In genomic region chr12:3218846-3219632, GRCh38 we compare ENCODE assay signal across 10 cellular contexts.
A peak's percentile ranks its signal among the peaks of the same experiment; 100 is the strongest.
DNase-seq lines count a peak whose midpoint lies in the region; ATAC-seq and TF ChIP-seq lines count a peak whose summit lies in the region.
"Had no signal": no experiment of that assay in that cellular context is flagged by ENCODE, and none has a peak within 500 bp of the region (broad histone marks: within the 10 kb centered on the region; RNA-seq: fewer than 3 reads in every experiment).

No MANE protein-coding gene starts in this region.

- ATAC-seq in WTC11: no peak
- peak; percentile 16 for ATAC-seq in left ventricle myocardium superior
- ATAC-seq in thoracic aorta (ENCODE audit: insufficient number of reproducible peaks, low FRiP score, low read depth): peak; percentile 3
- ATAC-seq: T-helper 17 cell had no signal

- POLR2A ChIA-PET in WTC11 (lab: Charles Lee): no interaction called here

- H3K36me3 Mint-ChIP-seq in WTC11 (no peaks in the 10 kb centered on the region), nephron progenitor cell (ENCODE audit: low read depth) (no peaks in the 10 kb centered on the region)
- H3K36me3 Mint-ChIP-seq in activated T-helper 1 cell treated with anti-CD3 and anti-CD28 coated beads, Interleukin-12 subunit alpha, Interleukin-12 subunit beta, Interleukin-2, Interleukin-4 antibody, amounts not matched to agents 30 ng/mL and 10 ng/mL and 1 ng/mL, durations not matched to agents 14 hours and 24 hours and 36 hours (ENCODE audit: low read depth): no peaks in the 10 kb centered on the region

- TF ChIP-seq CTCF in WTC11 (IDR thresholded peaks at IDR 0.05): no peak
- no peak for TF ChIP-seq CTCF in thoracic aorta (IDR thresholded peaks at IDR 0.05)
- TF ChIP-seq CTCF in nephron progenitor cell (IDR thresholded peaks at IDR 0.05): no peak

- H3K4me1 Mint-ChIP-seq in WTC11: peaks cover 15% of the 10 kb centered on the region
- H3K4me1 Mint-ChIP-seq in nephron progenitor cell: peaks cover 80% of the 10 kb centered on the region
- no peaks in the 10 kb centered on the region for H3K4me1 Mint-ChIP-seq in activated T-helper 1 cell treated with anti-CD3 and anti-CD28 coated beads, Interleukin-12 subunit alpha, Interleukin-12 subunit beta, Interleukin-2, Interleukin-4 antibody, amounts not matched to agents 30 ng/mL and 10 ng/mL and 1 ng/mL, durations not matched to agents 14 hours and 24 hours and 36 hours (ENCODE audit: low read depth)

- H3K4me3 Mint-ChIP-seq in WTC11 (no peak overlapping the region), nephron progenitor cell (no peak overlapping the region)
- no peak overlapping the region for H3K4me3 Mint-ChIP-seq in activated T-helper 1 cell treated with anti-CD3 and anti-CD28 coated beads, Interleukin-12 subunit alpha, Interleukin-12 subunit beta, Interleukin-2, Interleukin-4 antibody, amounts not matched to agents 30 ng/mL and 10 ng/mL and 1 ng/mL, durations not matched to agents 14 hours and 24 hours and 36 hours
- H3K4me3 Mint-ChIP-seq: T-helper 17 cell had no signal

- DNase-seq in NCI-H1092 treated with DMSO at 0.1 percent for 48 hours (lab: John Stamatoyannopoulos, UW): peak; percentile 86
- DNase-seq in WTC11 (ENCODE audit: low spot score): no peak
- peak; percentile 5 for DNase-seq in left ventricle myocardium superior
- no peak for DNase-seq in thoracic aorta (ENCODE audit: low spot score)
- DNase-seq in nephron progenitor cell: no peak
- no peak for DNase-seq in NCI-H2196 treated with DMSO at 0.1 percent for 48 hours (lab: John Stamatoyannopoulos, UW; ENCODE audit: unreplicated experiment)
- DNase-seq in HCEC 1CT: no peak
- no peak for DNase-seq in activated T-helper 1 cell treated with anti-CD3 and anti-CD28 coated beads, Interleukin-12 subunit alpha, Interleukin-12 subunit beta, Interleukin-2, Interleukin-4 antibody, amounts not matched to agents 30 ng/mL and 10 ng/mL and 1 ng/mL, durations not matched to agents 14 hours and 24 hours and 36 hours (ENCODE audit: low spot score)
- DNase-seq: kidney glomerular epithelial cell, T-helper 17 cell had no signal

- no peaks in the 10 kb centered on the region for H3K27me3 ChIP-seq in thoracic aorta (replicated peaks; ENCODE audit: insufficient read depth)

- no peak overlapping the region for H3K4me3 ChIP-seq in thoracic aorta

- CTCF ChIA-PET in WTC11 (lab: Charles Lee): interaction anchor here (0.7 to 4.3 kb wide), 7 partner anchors 12 to 86 kb away, joined by 3 to 26 read pairs (median 3); no protein-coding TSS in a partner anchor

- H3K9me3 Mint-ChIP-seq in WTC11 (no peaks in the 10 kb centered on the region), nephron progenitor cell (no peaks in the 10 kb centered on the region)
- H3K9me3 Mint-ChIP-seq in activated T-helper 1 cell treated with anti-CD3 and anti-CD28 coated beads, Interleukin-12 subunit alpha, Interleukin-12 subunit beta, Interleukin-2, Interleukin-4 antibody, amounts not matched to agents 30 ng/mL and 10 ng/mL and 1 ng/mL, durations not matched to agents 14 hours and 24 hours and 36 hours: no peaks in the 10 kb centered on the region

- H3K27ac ChIP-seq in thoracic aorta: peak overlapping the region; percentile 96

- H3K27ac Mint-ChIP-seq in WTC11 (peak overlapping the region; percentile 28; the same call in 1 of the 2 replicates), nephron progenitor cell (no peak overlapping the region)
- H3K27ac Mint-ChIP-seq in activated T-helper 1 cell treated with anti-CD3 and anti-CD28 coated beads, Interleukin-12 subunit alpha, Interleukin-12 subunit beta, Interleukin-2, Interleukin-4 antibody, amounts not matched to agents 30 ng/mL and 10 ng/mL and 1 ng/mL, durations not matched to agents 14 hours and 24 hours and 36 hours: no peak overlapping the region
- H3K27ac Mint-ChIP-seq: T-helper 17 cell had no signal

- no peaks in the 10 kb centered on the region for H3K27me3 Mint-ChIP-seq in WTC11 (ENCODE audit: low read depth)
- peaks cover 3% of the 10 kb centered on the region for H3K27me3 Mint-ChIP-seq in nephron progenitor cell (ENCODE audit: low read depth, poor library complexity)
- H3K27me3 Mint-ChIP-seq in activated T-helper 1 cell treated with anti-CD3 and anti-CD28 coated beads, Interleukin-12 subunit alpha, Interleukin-12 subunit beta, Interleukin-2, Interleukin-4 antibody, amounts not matched to agents 30 ng/mL and 10 ng/mL and 1 ng/mL, durations not matched to agents 14 hours and 24 hours and 36 hours (ENCODE audit: insufficient read depth): no peaks in the 10 kb centered on the region

- no peaks in the 10 kb centered on the region for H3K9me3 ChIP-seq in thoracic aorta

- intact Hi-C loops in left ventricle myocardium superior (cut with micrococcal nuclease): no loop called here
- intact Hi-C loops in activated T-helper 1 cell treated with anti-CD3 and anti-CD28 coated beads, Interleukin-12 subunit alpha, Interleukin-12 subunit beta, Interleukin-2, Interleukin-4 antibody, amounts not matched to agents 30 ng/mL and 10 ng/mL and 1 ng/mL, durations not matched to agents 14 hours and 24 hours and 36 hours (cut with micrococcal nuclease): no loop called here

- no peaks in the 10 kb centered on the region for H3K36me3 ChIP-seq in thoracic aorta

- H3K4me1 ChIP-seq in thoracic aorta (ENCODE audit: control insufficient read depth in 1 of 2, low read depth in 2 of 2): peaks cover 21 to 46% of the 10 kb centered on the region in 2 donors

TF ChIP-seq in WTC11, 78 proteins besides CTCF, POLR2A, EP300 and RAD21 (continues in another document):
- TF ChIP-seq MLX (CRISPR knock-in tag; IDR thresholded peaks at IDR 0.05) (no peak), ZNF121 (CRISPR knock-in tag; IDR thresholded peaks at IDR 0.05) (no peak), NR1H2 (CRISPR knock-in tag; IDR thresholded peaks at IDR 0.05) (no peak), PRDM15 (CRISPR knock-in tag; IDR thresholded peaks at IDR 0.05) (no peak), USF1 (CRISPR knock-in tag; IDR thresholded peaks at IDR 0.05) (no peak), JUN (CRISPR knock-in tag; IDR thresholded peaks at IDR 0.05) (no peak), SP1 (CRISPR knock-in tag; conservative IDR thresholded peaks at IDR 0.05) (no peak), NR3C1 (CRISPR knock-in tag; conservative IDR thresholded peaks at IDR 0.05; ENCODE audit: low read depth) (no peak), OVOL2 (CRISPR knock-in tag; IDR thresholded peaks at IDR 0.05; ENCODE audit: borderline replicate concordance) (no peak), SMAD4 (CRISPR knock-in tag; IDR thresholded peaks at IDR 0.05) (no peak), ZNF671 (CRISPR knock-in tag; IDR thresholded peaks at IDR 0.05) (no peak)

Comparison
In these comparisons a context has a peak if more than half of its experiments do, and no peak if none do; other contexts are left out.
1. DNase-seq: peak in NCI-H1092 treated with DMSO at 0.1 percent for 48 hours (single experiment) and left ventricle myocardium superior (single experiment); none in WTC11 (single experiment), thoracic aorta (single experiment), nephron progenitor cell (single experiment), NCI-H2196 treated with DMSO at 0.1 percent for 48 hours (single experiment), HCEC 1CT (single experiment) and activated T-helper 1 cell treated with anti-CD3 and anti-CD28 coated beads, Interleukin-12 subunit alpha, Interleukin-12 subunit beta, Interleukin-2, Interleukin-4 antibody, amounts not matched to agents 30 ng/mL and 10 ng/mL and 1 ng/mL, durations not matched to agents 14 hours and 24 hours and 36 hours (single experiment).